ENCODE assay signal across 29 cellular contexts in the genomic region with DNA sequence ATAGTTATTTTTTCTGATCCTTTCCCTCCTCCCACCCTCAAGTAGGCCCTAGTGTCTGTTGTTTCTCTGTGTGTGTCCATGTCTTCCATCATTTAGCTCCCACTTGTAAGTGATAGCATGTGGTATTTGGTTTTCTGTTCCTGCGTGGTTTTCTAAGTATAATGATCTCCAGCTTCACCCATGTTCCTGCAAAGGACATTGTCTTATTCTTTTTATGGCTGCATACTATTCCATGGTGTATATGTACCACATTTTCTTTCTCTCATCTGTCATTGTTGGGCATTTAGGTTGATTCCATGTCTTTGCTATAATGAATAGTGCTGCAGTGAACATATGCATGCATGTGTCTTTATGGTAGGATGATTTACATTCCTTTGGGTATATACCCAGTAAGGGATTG.
"Had no signal": no experiment of that assay in that cellular context is flagged by ENCODE, and none has a peak within 500 bp of the region (broad histone marks: within the 10 kb centered on the region; RNA-seq: fewer than 3 reads in every experiment).

No MANE protein-coding gene starts in this region.

- H3K79me2 ChIP-seq: hepatocyte had no signal

- H3K9me3 ChIP-seq: colonic mucosa, esophagus muscularis mucosa, esophagus squamous epithelium, gastrocnemius medialis, gastroesophageal sphincter had no signal

- FAIRE-seq: endometrium, endothelial cell of umbilical vein, frontal cortex had no signal

- H3K9me3 Mint-ChIP-seq: dendritic cell treated with granulocyte-macrophage colony-stimulating factor and Interleukin-4, amounts not matched to agents 40 ng/mL and 50 ng/mL, for 4 days; effector memory CD8-positive, alpha-beta T cell had no signal

- H3K4me3 Mint-ChIP-seq: dendritic cell treated with granulocyte-macrophage colony-stimulating factor and Interleukin-4, amounts not matched to agents 40 ng/mL and 50 ng/mL, for 4 days; effector memory CD8-positive, alpha-beta T cell; endodermal cell had no signal

- H3K27ac Mint-ChIP-seq: dendritic cell treated with granulocyte-macrophage colony-stimulating factor and Interleukin-4, amounts not matched to agents 40 ng/mL and 50 ng/mL, for 4 days; effector memory CD8-positive, alpha-beta T cell; endodermal cell had no signal

- H2AFZ ChIP-seq: hepatocyte had no signal

- ATAC-seq: effector memory CD8-positive, alpha-beta T cell; esophagus mucosa; foreskin keratinocyte; gastrocnemius medialis; gastroesophageal sphincter; heart left ventricle; heart right ventricle had no signal

- H3K36me3 ChIP-seq: colonic mucosa, esophagus muscularis mucosa, gastrocnemius medialis, gastroesophageal sphincter, heart left ventricle, heart right ventricle had no signal

- H3K4me2 ChIP-seq: hepatocyte had no signal

- H3K27ac ChIP-seq: colonic mucosa, coronary artery, epithelial cell of prostate, esophagus muscularis mucosa, esophagus squamous epithelium, foreskin keratinocyte, gastrocnemius medialis, gastroesophageal sphincter, heart left ventricle, heart right ventricle, hepatocyte had no signal

- H3K27me3 ChIP-seq: colonic mucosa, esophagus muscularis mucosa, esophagus squamous epithelium, foreskin keratinocyte, gastrocnemius medialis, gastroesophageal sphincter, heart left ventricle, heart right ventricle, hepatocyte had no signal

- DNase-seq: colonic mucosa; cortex of kidney; dermis blood vessel endothelial cell; dorsolateral prefrontal cortex; effector CD4-positive, alpha-beta T cell; effector CD8-positive, alpha-beta T cell; effector memory CD4-positive, alpha-beta T cell; effector memory CD8-positive, alpha-beta T cell; endodermal cell; erythroblast; esophagus squamous epithelium; foreskin fibroblast; foreskin keratinocyte; foreskin melanocyte; gastrocnemius medialis; glutamatergic neuron; head of caudate nucleus; heart left ventricle; heart right ventricle had no signal

- H3K4me3 ChIP-seq: colonic mucosa, coronary artery, dorsolateral prefrontal cortex, esophagus muscularis mucosa, esophagus squamous epithelium, gastrocnemius medialis, gastroesophageal sphincter, heart left ventricle, heart right ventricle, hepatocyte had no signal

- H3K4me1 ChIP-seq: colonic mucosa had no signal
